In genomic region chr1:230849451-230850194, GRCh38 we compare ENCODE assay signal across 1 cellular context.
A peak's percentile ranks its signal among the peaks of the same experiment; 100 is the strongest.
TF ChIP-seq lines count a peak whose summit lies in the region.

No MANE protein-coding gene starts in this region.

TF ChIP-seq in SK-N-SH, 30 proteins besides CTCF, POLR2A, EP300 and RAD21 (continued from another document):
- TF ChIP-seq ZBTB33 (IDR thresholded peaks at IDR 0.05; ENCODE audit: borderline replicate concordance, low read depth): 0 out of 2 replicates have a peak, but pooled peaks have one; percentile 42
- peak; percentile 100 for TF ChIP-seq MEF2A (IDR thresholded peaks at IDR 0.05; ENCODE audit: borderline replicate concordance, low read depth)
- TF ChIP-seq JUND (IDR thresholded peaks at IDR 0.05): peak; percentile 92
- no peak for TF ChIP-seq MXI1 (IDR thresholded peaks at IDR 0.05; ENCODE audit: low read depth, low read length)
- peak; percentile 84 for TF ChIP-seq TCF12 (IDR thresholded peaks at IDR 0.05)
